Comparison of ENCODE assay signal across 8 cellular contexts in genomic region chr12:31658743-31659086, GRCh38. TPM values are rescaled to one million over a fixed set of nuclear protein-coding genes. Genes with fewer than 3 reads are reported as not detected.
A peak's percentile ranks its signal among the peaks of the same experiment; 100 is the strongest.
DNase-seq lines count a peak whose midpoint lies in the region; ATAC-seq and TF ChIP-seq lines count a peak whose summit lies in the region.

No MANE protein-coding gene starts in this region.

- H3K9ac ChIP-seq in NT2/D1 (ENCODE audit: insufficient read length, low read depth) (peak overlapping the region; percentile 4), parathyroid adenoma (peak overlapping the region; percentile 79)

- H3K9me3 ChIP-seq in NT2/D1 (ENCODE audit: insufficient read depth, low read length) (no peaks in the 10 kb centered on the region), esophagus (ENCODE audit: control insufficient read depth in 2 of 2, insufficient read depth in 1 of 2, low read depth in 1 of 2, low read length in 1 of 2) (no peaks in the 10 kb centered on the region), parathyroid adenoma (ENCODE audit: control insufficient read depth, low read length) (no peaks in the 10 kb centered on the region)

- WGBS in esophagus, 2 donors: 1 to 2% methylated on average over 6 of the region's 6 CpGs

- H3K27ac ChIP-seq in esophagus (ENCODE audit: low read depth in 2 of 2, low read length in 1 of 2) (peak overlapping the region; percentile 89 to 99), parathyroid adenoma (peak overlapping the region; percentile 93)

- H3K27me3 ChIP-seq in NT2/D1 (ENCODE audit: insufficient read depth, insufficient read length) (no peaks in the 10 kb centered on the region), esophagus (ENCODE audit: control insufficient read depth in 1 of 2, insufficient read depth in 2 of 2, low read length in 2 of 2) (no peaks in the 10 kb centered on the region), parathyroid adenoma (ENCODE audit: control insufficient read depth, insufficient read depth, low read length) (no peaks in the 10 kb centered on the region)

- DNase-seq in NT2/D1 (ENCODE audit: low read depth, low spot score): no peak
- DNase-seq in NCI-H2171 treated with DMSO at 0.1 percent for 48 hours (lab: John Stamatoyannopoulos, UW): no peak
- no peak for DNase-seq in AG08396 (ENCODE audit: low spot score)
- no peak for DNase-seq in HK-2 (ENCODE audit: unreplicated experiment)

- H3K4me1 ChIP-seq in NT2/D1 (ENCODE audit: insufficient read depth, insufficient read length) (no peaks in the 10 kb centered on the region), esophagus (ENCODE audit: control insufficient read depth in 2 of 2, insufficient read depth in 2 of 2, low read length in 1 of 2) (peaks cover 0 to 3% of the 10 kb centered on the region in 2 donors), parathyroid adenoma (no peaks in the 10 kb centered on the region)

- no peak for TF ChIP-seq CTCF in parathyroid adenoma (IDR thresholded peaks at IDR 0.05)

- H2AFZ ChIP-seq in parathyroid adenoma: peak overlapping the region; percentile 92

- H3K36me3 ChIP-seq in NT2/D1 (ENCODE audit: insufficient read depth, insufficient read length, low read length) (no peaks in the 10 kb centered on the region), esophagus (ENCODE audit: control insufficient read depth in 2 of 2, insufficient read depth in 2 of 2, low read length in 1 of 2) (no peaks in the 10 kb centered on the region), parathyroid adenoma (ENCODE audit: control insufficient read depth, insufficient read depth, low read length) (no peaks in the 10 kb centered on the region)

- no peaks in the 10 kb centered on the region for H3K79me2 ChIP-seq in parathyroid adenoma

- peak overlapping the region; percentile 75 for H3K4me2 ChIP-seq in parathyroid adenoma (ENCODE audit: low read length)

- peak overlapping the region; percentile 68 for H3K4me3 ChIP-seq in NT2/D1 (ENCODE audit: insufficient read length, low read depth)
- H3K4me3 ChIP-seq in esophagus (ENCODE audit: low read depth in 1 of 2, low read length in 2 of 2): peak overlapping the region; percentile 49 to 77
- H3K4me3 ChIP-seq in parathyroid adenoma (ENCODE audit: low read depth, low read length): peak overlapping the region; percentile 88

- peak; percentile 1 for ATAC-seq in GM19463 (IDR thresholded peaks at IDR 0.05; ENCODE audit: unreplicated experiment)
- no peak for ATAC-seq in HG03457 (IDR thresholded peaks at IDR 0.05; ENCODE audit: unreplicated experiment)

RNA-seq across cellular contexts. Expression of gene ETFBKMT, which starts 0.8 kb away (rescaled TPM):
- polyA plus RNA-seq in esophagus: under 1 TPM; 0.84 TPM
